Comparison of ENCODE assay signal across 13 cellular contexts in genomic region chr5:123605822-123606221, GRCh38.
DNase-seq lines count a peak whose midpoint lies in the region; ATAC-seq and TF ChIP-seq lines count a peak whose summit lies in the region.
"Had no signal": no experiment of that assay in that cellular context is flagged by ENCODE, and none has a peak within 500 bp of the region (broad histone marks: within the 10 kb centered on the region; RNA-seq: fewer than 3 reads in every experiment).

No MANE protein-coding gene starts in this region.

- no peak overlapping the region for H3K4me3 ChIP-seq in right lobe of liver
- H3K4me3 ChIP-seq: SJSA1, upper lobe of right lung had no signal

- ATAC-seq in GM19372 (IDR thresholded peaks at IDR 0.05; ENCODE audit: low read depth, unreplicated experiment) (peak; percentile 53), HG02759 (IDR thresholded peaks at IDR 0.05; ENCODE audit: unreplicated experiment) (peak; percentile 63), HG03565 (IDR thresholded peaks at IDR 0.05; ENCODE audit: unreplicated experiment) (peak; percentile 78), right lobe of liver (no peak)
- ATAC-seq: upper lobe of right lung had no signal

- no peak overlapping the region for H3K27ac ChIP-seq in right lobe of liver
- H3K27ac ChIP-seq: SJSA1, upper lobe of right lung had no signal

- intact Hi-C loops in right lobe of liver (cut with DNase I): no loop called here

- no peaks in the 10 kb centered on the region for H3K9me3 ChIP-seq in right lobe of liver
- H3K9me3 ChIP-seq: SJSA1, upper lobe of right lung had no signal

- H3K27me3 ChIP-seq in right lobe of liver: no peaks in the 10 kb centered on the region
- H3K27me3 ChIP-seq: SJSA1, upper lobe of right lung had no signal

- no peak for TF ChIP-seq POLR2A in right lobe of liver (IDR thresholded peaks at IDR 0.05)

- no peaks in the 10 kb centered on the region for H3K4me1 ChIP-seq in right lobe of liver
- H3K4me1 ChIP-seq: SJSA1, upper lobe of right lung had no signal

- DNase-seq in GM13977 (ENCODE audit: low spot score) (peak; percentile 5), GM10266 (ENCODE audit: extremely low spot score) (no peak), superior temporal gyrus (ENCODE audit: extremely low spot score) (no peak), right lobe of liver (no peak)
- DNase-seq in activated naive CD4-positive, alpha-beta T cell treated with Interleukin-2 at 50 U/mL for 16 hours: no peak
- DNase-seq: activated naive CD8-positive, alpha-beta T cell treated with anti-CD3 and anti-CD28 coated beads for 36 hours; H7; stimulated activated CD8-positive, alpha-beta memory T cell treated with anti-CD3 and anti-CD28 coated beads, Interleukin-4, amount 100 ng/mL, for 48 hours; upper lobe of right lung had no signal

- TF ChIP-seq CTCF in GM13977 (IDR thresholded peaks at IDR 0.05; ENCODE audit: extremely low read depth, insufficient read depth, missing control alignments) (no peak), GM10266 (IDR thresholded peaks at IDR 0.05; ENCODE audit: control insufficient read depth, insufficient read depth, low read depth, missing control alignments) (no peak), right lobe of liver (IDR thresholded peaks at IDR 0.05) (no peak)

- no peaks in the 10 kb centered on the region for H3K36me3 ChIP-seq in right lobe of liver

- in situ Hi-C loops in GM13977 (cut with MboI; ENCODE audit: low pct_unique_long_range_greater_than_20kb, low sequenced_read_pairs, unreplicated experiment): loop anchor here (25.0 kb wide), 1 partner anchor 1094 kb away; no protein-coding TSS in a partner anchor

Comparison
In these comparisons a context has a peak if more than half of its experiments do, and no peak if none do; other contexts are left out.
1. ATAC-seq: peak in GM19372 (single experiment), HG02759 (single experiment) and HG03565 (single experiment); none in right lobe of liver (0 of 4).